Comparison of ENCODE assay signal across 8 cellular contexts in the genomic region with DNA sequence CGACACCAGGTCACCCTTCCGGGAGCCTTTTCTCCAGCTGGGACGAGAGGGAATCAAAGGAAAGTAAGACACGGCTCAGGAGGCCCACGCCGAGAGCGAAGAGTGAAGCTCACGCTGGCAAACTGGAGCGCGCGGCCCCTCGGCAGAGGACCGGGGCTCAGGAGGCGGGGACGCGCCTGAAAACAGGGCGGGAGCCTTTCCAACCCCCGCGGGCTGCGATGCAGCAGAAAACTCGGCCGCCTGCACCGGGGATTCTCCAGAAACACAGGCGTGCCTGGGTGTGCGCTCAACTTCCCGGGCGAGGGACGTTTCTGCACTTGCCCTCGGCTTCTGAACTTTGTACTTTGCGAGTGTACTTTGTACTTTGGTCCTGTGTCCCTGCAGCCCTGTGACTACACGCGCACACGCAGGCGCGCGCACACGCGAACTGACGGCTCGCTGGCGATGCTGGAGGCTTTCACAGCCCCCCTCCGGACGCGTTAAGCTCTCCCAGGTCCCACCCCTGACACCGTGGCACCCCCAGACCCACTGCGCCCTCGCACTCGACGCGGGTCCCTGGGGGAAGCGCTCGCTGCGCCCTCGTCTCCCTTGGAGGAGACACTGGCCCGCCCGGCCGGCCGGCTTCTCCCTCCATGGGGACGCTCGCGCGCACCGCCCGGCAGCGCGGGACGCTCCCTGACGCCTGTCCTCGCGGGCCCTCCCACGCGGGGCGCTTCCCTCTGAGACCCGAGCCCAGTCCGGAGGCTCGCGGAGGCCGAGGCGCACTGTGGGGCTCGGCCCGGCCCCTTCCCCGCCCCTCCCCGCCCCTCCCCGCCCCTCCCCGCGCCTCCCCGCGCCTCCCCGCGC. TPM values are rescaled to one million over a fixed set of nuclear protein-coding genes. Genes with fewer than 3 reads are reported as not detected.
DNase-seq lines count a peak whose midpoint lies in the region; ATAC-seq, FAIRE-seq and TF ChIP-seq lines count a peak whose summit lies in the region.

No MANE protein-coding gene starts in this region.

- TF ChIP-seq POLR2A in HepG2 (IDR thresholded peaks at IDR 0.05; ENCODE audit: insufficient read depth in 1 of 2, low read depth in 2 of 2, low read length in 2 of 2), result peak in 1 of 2 experiments; percentile 43; a peak in 1 of 4 replicates

- H3K4me1 Mint-ChIP-seq in GM23338, result peaks cover 2% of the 10 kb centered on the region; the same call in 2 of the 3 replicates
- peaks cover 7% of the 10 kb centered on the region for H3K4me1 Mint-ChIP-seq in activated CD4-positive, alpha-beta T cell treated with anti-CD3 and anti-CD28 coated beads, Interleukin-2, amount 10 ng/mL, durations not matched to agents 24 days and 14 days

- H3K27me3 Mint-ChIP-seq in GM23338 (ENCODE audit: insufficient read depth, low read depth, poor library complexity), result peaks cover 41% of the 10 kb centered on the region
- peaks cover 3% of the 10 kb centered on the region for H3K27me3 Mint-ChIP-seq in activated CD4-positive, alpha-beta T cell treated with anti-CD3 and anti-CD28 coated beads, Interleukin-2, amount 10 ng/mL, durations not matched to agents 24 days and 14 days

- peak overlapping the region; percentile 38; the same call in 1 of the 2 replicates for H3K9ac ChIP-seq in MM.1S (ENCODE audit: low read length)
- peak overlapping the region in 1 of 2 donors; percentile 77 for H3K9ac ChIP-seq in duodenal mucosa (ENCODE audit: low read depth in 1 of 2, low read length in 2 of 2)
- H3K9ac ChIP-seq in HepG2 (ENCODE audit: insufficient read depth, low read depth, low read length), result peak overlapping the region; percentile 79

- in situ Hi-C loops in HepG2 (cut with HindIII; ENCODE audit: extremely low pct_ligation_motif_present, low pct_unique_long_range_greater_than_20kb), result no loop called here

- intact Hi-C loops in activated CD4-positive, alpha-beta T cell treated with anti-CD3 and anti-CD28 coated beads, Interleukin-2, amount 10 ng/mL, durations not matched to agents 24 days and 14 days (cut with micrococcal nuclease), result loop anchor here (1.0 to 10.0 kb wide), 6 partner anchors 12 to 1194 kb away; a partner anchor contains a TSS
- intact Hi-C loops in HepG2 (cut with micrococcal nuclease; ENCODE audit: unreplicated experiment), result loop anchor here (10.0 kb wide), 1 partner anchor 54 kb away; no protein-coding TSS in a partner anchor

- H3K4me1 ChIP-seq in GM23338 (ENCODE audit: insufficient read depth), result peaks cover 5% of the 10 kb centered on the region; the same call in 1 of the 2 replicates
- H3K4me1 ChIP-seq in MM.1S (ENCODE audit: low read length), result no peaks in the 10 kb centered on the region
- peaks cover 14 to 18% of the 10 kb centered on the region in 2 donors for H3K4me1 ChIP-seq in duodenal mucosa (ENCODE audit: control insufficient read depth in 1 of 2, insufficient read depth in 2 of 2, low read length in 2 of 2)
- H3K4me1 ChIP-seq in HepG2 (ENCODE audit: insufficient read depth, low read length), result peaks cover 25% of the 10 kb centered on the region

- peak; percentile 8 for FAIRE-seq in HepG2 (lab: Jason Lieb, UNC)

- H3K27me3 ChIP-seq in GM23338 (ENCODE audit: insufficient read depth), result peaks cover 60% of the 10 kb centered on the region
- H3K27me3 ChIP-seq in MM.1S (replicated peaks; ENCODE audit: insufficient read depth, low read length), result peaks cover 10% of the 10 kb centered on the region; the same call in 1 of the 2 replicates
- H3K27me3 ChIP-seq in duodenal mucosa (ENCODE audit: control insufficient read depth in 1 of 2, insufficient read depth in 2 of 2, low read length in 2 of 2), result no peaks in the 10 kb centered on the region
- peaks cover 0 to 3% of the 10 kb centered on the region in 2 experiments; a peak in 1 of 5 replicates for H3K27me3 ChIP-seq in HepG2 (ENCODE audit: control insufficient read depth in 1 of 2, insufficient read depth in 2 of 2, low read length in 2 of 2)

- H3K9me2 ChIP-seq in GM23338 (ENCODE audit: insufficient read depth) (no peaks in the 10 kb centered on the region), MM.1S (replicated peaks; ENCODE audit: insufficient read depth, low read length) (no peaks in the 10 kb centered on the region)

- ATAC-seq in GM23338, result peak; percentile 35
- ATAC-seq in HepG2, result peak; percentile 69
- ATAC-seq in GM18870 (IDR thresholded peaks at IDR 0.05; ENCODE audit: unreplicated experiment), result no peak

- no peaks in the 10 kb centered on the region for H3K79me2 ChIP-seq in GM23338 (replicated peaks; ENCODE audit: insufficient read depth)
- H3K79me2 ChIP-seq in MM.1S (ENCODE audit: low read length), result 0 out of 2 replicates have a peak, but pooled peaks cover 3% of the 10 kb centered on the region
- no peaks in the 10 kb centered on the region for H3K79me2 ChIP-seq in HepG2 (ENCODE audit: insufficient read depth, low read length)

- CTCF ChIA-PET in GM10248 (lab: Yijun Ruan, JAX) (interaction anchor here (1.4 to 3.4 kb wide), 2 partner anchors 11 to 18 kb away, joined by 3 to 12 read pairs; no protein-coding TSS in a partner anchor), HepG2 (lab: Yijun Ruan, JAX; ENCODE audit: low intra/inter-chr PET ratio, low total read pairs) (no interaction called here)

- no peaks in the 10 kb centered on the region; the same call in 2 of the 3 replicates for H3K9me3 Mint-ChIP-seq in GM23338
- no peaks in the 10 kb centered on the region for H3K9me3 Mint-ChIP-seq in activated CD4-positive, alpha-beta T cell treated with anti-CD3 and anti-CD28 coated beads, Interleukin-2, amount 10 ng/mL, durations not matched to agents 24 days and 14 days

- BruUV-seq in HepG2 (replicated peaks; lab: Mats Ljungman, UMichigan), result TSS peak; percentile 87

- no peaks in the 10 kb centered on the region; the same call in 1 of the 2 replicates for H4K20me1 ChIP-seq in GM23338 (replicated peaks; ENCODE audit: insufficient read depth)
- no peaks in the 10 kb centered on the region for H4K20me1 ChIP-seq in MM.1S (ENCODE audit: insufficient read depth, low read length)
- no peaks in the 10 kb centered on the region for H4K20me1 ChIP-seq in HepG2 (ENCODE audit: insufficient read depth, low read length)

- H3K4me3 ChIP-seq in GM23338, result peak overlapping the region; percentile 74
- H3K4me3 ChIP-seq in MM.1S (ENCODE audit: low read length), result peak overlapping the region; percentile 79
- H3K4me3 ChIP-seq in duodenal mucosa (ENCODE audit: low read depth in 1 of 2, low read length in 2 of 2), result peak overlapping the region; percentile 71 to 81
- H3K4me3 ChIP-seq in HepG2 (replicated peaks in 1 of 3; ENCODE audit: insufficient read depth in 1 of 3, low read depth in 2 of 3, low read length in 3 of 3), result peak overlapping the region; percentile 56 to 86 (median 72)

- 2% methylated on average over 15 of the region's 90 CpGs for WGBS in HepG2 (ENCODE audit: low lambda C conversion rate)

- H3F3A ChIP-seq in GM23338 (replicated peaks; ENCODE audit: low read depth) (0 out of 2 replicates have a peak, but pooled peaks cover 3% of the 10 kb centered on the region), MM.1S (ENCODE audit: insufficient read depth, low read length) (peaks cover 3% of the 10 kb centered on the region; the same call in 1 of the 2 replicates)

- H3K4me3 Mint-ChIP-seq in GM23338, result peak overlapping the region; percentile 77
- H3K4me3 Mint-ChIP-seq in activated CD4-positive, alpha-beta T cell treated with anti-CD3 and anti-CD28 coated beads, Interleukin-2, amount 10 ng/mL, durations not matched to agents 24 days and 14 days, result peak overlapping the region; percentile 80

- DNase-seq in GM10248 (ENCODE audit: extremely low spot score) (peak; percentile 70), GM23338 (ENCODE audit: low spot score) (peak; percentile 63), MM.1S (peak; percentile 59), HepG2 (ENCODE audit: low spot score) (peak; percentile 46)
- peak; percentile 90 for DNase-seq in activated CD4-positive, alpha-beta T cell treated with anti-CD3 and anti-CD28 coated beads, Interleukin-2, amount 10 ng/mL, durations not matched to agents 24 days and 14 days
- DNase-seq in stimulated activated CD4-positive, alpha-beta T cell treated with anti-CD3 and anti-CD28 coated beads, Interleukin-4, amount 100 ng/mL, for 4 hours, result peak; percentile 51 to 57

- POLR2A ChIA-PET in GM10248 (lab: Yijun Ruan, JAX) (no interaction called here), HepG2 (lab: Yijun Ruan, JAX) (interaction anchor here (1.1 to 4.6 kb wide), 8 partner anchors 10 to 54 kb away, joined by 4 to 78 read pairs (median 8); a partner anchor contains a TSS)

- H3K36me3 Mint-ChIP-seq in GM23338 (ENCODE audit: low read depth), result no peaks in the 10 kb centered on the region
- peaks cover 4% of the 10 kb centered on the region for H3K36me3 Mint-ChIP-seq in activated CD4-positive, alpha-beta T cell treated with anti-CD3 and anti-CD28 coated beads, Interleukin-2, amount 10 ng/mL, durations not matched to agents 24 days and 14 days (ENCODE audit: low read depth)

- H3K9me3 ChIP-seq in MM.1S (replicated peaks; ENCODE audit: insufficient read depth, low read length) (no peaks in the 10 kb centered on the region), duodenal mucosa (ENCODE audit: control insufficient read depth in 1 of 2, low read length in 2 of 2) (no peaks in the 10 kb centered on the region), HepG2 (ENCODE audit: low read length) (no peaks in the 10 kb centered on the region)

- H2AFZ ChIP-seq in GM23338 (peak overlapping the region; percentile 93), MM.1S (ENCODE audit: low read length) (peak overlapping the region; percentile 56), HepG2 (ENCODE audit: low read length) (no peak overlapping the region)

- no peak for TF ChIP-seq RAD21 in HepG2 (CRISPR knock-in tag; IDR thresholded peaks at IDR 0.05)

- TF ChIP-seq EP300 in HepG2 (IDR thresholded peaks at IDR 0.05; ENCODE audit: low read depth in 2 of 2, low read length in 2 of 2) (peak in 1 of 2 experiments; percentile 52; a peak in 2 of 4 replicates), HepG2 (CRISPR knock-in tag; IDR thresholded peaks at IDR 0.05; ENCODE audit: borderline replicate concordance) (peak; percentile 28; the same call in 1 of the 2 replicates)

- H3K4me2 ChIP-seq in GM23338 (peak overlapping the region; percentile 96), MM.1S (ENCODE audit: low read depth, low read length) (peak overlapping the region; percentile 99), HepG2 (ENCODE audit: low read depth, low read length) (peak overlapping the region; percentile 93)

- TF ChIP-seq CTCF in GM10248 (IDR thresholded peaks at IDR 0.05; ENCODE audit: control extremely low read depth, extremely low read depth, low read depth, missing control alignments), result no peak
- TF ChIP-seq CTCF in GM23338 (conservative IDR thresholded peaks at IDR 0.05; ENCODE audit: low read depth in 2 of 2), result no peak
- no peak for TF ChIP-seq CTCF in MM.1S (IDR thresholded peaks at IDR 0.05; ENCODE audit: low read length)
- TF ChIP-seq CTCF in HepG2 (CRISPR knock-in tag; IDR thresholded peaks at IDR 0.05), result no peak

- H3K27ac ChIP-seq in GM23338 (ENCODE audit: low read depth) (no peak overlapping the region), MM.1S (ENCODE audit: low read length) (no peak overlapping the region), duodenal mucosa (ENCODE audit: low read depth, low read length) (peak overlapping the region; percentile 73), HepG2 (ENCODE audit: extremely low read length, insufficient read depth, low read length) (peak overlapping the region; percentile 82)

- no peak overlapping the region for H3K27ac Mint-ChIP-seq in GM23338
- H3K27ac Mint-ChIP-seq in activated CD4-positive, alpha-beta T cell treated with anti-CD3 and anti-CD28 coated beads, Interleukin-2, amount 10 ng/mL, durations not matched to agents 24 days and 14 days, result peak overlapping the region; percentile 51

- H3K36me3 ChIP-seq in GM23338 (ENCODE audit: insufficient read depth) (no peaks in the 10 kb centered on the region), MM.1S (replicated peaks; ENCODE audit: insufficient read depth, low read length) (no peaks in the 10 kb centered on the region), duodenal mucosa (ENCODE audit: control insufficient read depth in 1 of 2, insufficient read depth in 2 of 2, low read length in 2 of 2) (no peaks in the 10 kb centered on the region), HepG2 (replicated peaks in 1 of 2; ENCODE audit: control insufficient read depth in 1 of 2, insufficient read depth in 2 of 2, low read length in 2 of 2) (no peaks in the 10 kb centered on the region)

RNA-seq across cellular contexts. Expression of a gene that starts 0.6 kb away (rescaled TPM):
- 8.7 and 8.8 TPM in 2 replicates for total RNA-seq in GM23338 (2014; rRNA removed; shearing (Covaris generic))
- polyA plus RNA-seq in GM23338 (2016; fragmentation: Nextera tagmentation; extraction: Ambion mirVana), result 4.1 and 6.1 TPM in 2 replicates
- total RNA-seq in activated CD4-positive, alpha-beta T cell treated with anti-CD3 and anti-CD28 coated beads, Interleukin-2, amount 10 ng/mL, durations not matched to agents 24 days and 14 days, result 9.3 and 9.4 TPM in 2 replicates
- total RNA-seq in HepG2 (2016; rRNA removed; fragmentation: Illumina TruSeq; extraction: Trizol), result 0.49 and 0.52 TPM in 2 replicates
- not detected in 2 replicates for total RNA-seq in HepG2 (2016; cell fraction: cytosol; rRNA removed; fragmentation: Illumina TruSeq; extraction: Trizol; ENCODE audit: low read depth)
- total RNA-seq in HepG2 (2016; cell fraction: insoluble cytoplasmic fraction; rRNA removed; fragmentation: Illumina TruSeq; extraction: Trizol), result 0.49 and 0.54 TPM in 2 replicates
- total RNA-seq in HepG2 (2016; cell fraction: membrane; rRNA removed; fragmentation: Illumina TruSeq; extraction: Trizol), result 0.12 TPM in 1 of 2 replicates, not detected in the other
- total RNA-seq in HepG2 (2016; cell fraction: nucleus; rRNA removed; fragmentation: Illumina TruSeq; extraction: Trizol), result 0.41 and 0.78 TPM in 2 replicates
- 0.77 and 1.1 TPM in 2 replicates for polyA plus RNA-seq in HepG2 (2011; rRNA removed)
- 0.56 and 0.72 TPM in 2 replicates for polyA plus RNA-seq in HepG2 (2011; cell fraction: cytosol; rRNA removed)
- polyA plus RNA-seq in HepG2 (2011; cell fraction: nucleus; rRNA removed), result 3.9 and 4.7 TPM in 2 replicates
- 1.2 and 1.4 TPM in 2 replicates for polyA plus RNA-seq in HepG2 (2012)
- 0.16 TPM in 2 replicates for polyA plus RNA-seq in HepG2 (2016; cell fraction: cytosol; fragmentation: Illumina TruSeq; extraction: Trizol; ENCODE audit: low read depth)
- 0.50 and 0.56 TPM in 2 replicates for polyA plus RNA-seq in HepG2 (2016; cell fraction: insoluble cytoplasmic fraction; fragmentation: Illumina TruSeq; extraction: Trizol; ENCODE audit: low read depth)
- polyA plus RNA-seq in HepG2 (2016; cell fraction: membrane; fragmentation: Illumina TruSeq; extraction: Trizol; ENCODE audit: low read depth), result 0.11 TPM in 1 of 2 replicates, not detected in the other
- 2.0 and 2.2 TPM in 2 replicates for polyA plus RNA-seq in HepG2 (2016; cell fraction: nucleus; fragmentation: Illumina TruSeq; extraction: Trizol; ENCODE audit: insufficient read depth, low read depth)
- 1.7 TPM in 1 of 2 replicates, not detected in the other for polyA minus RNA-seq in HepG2 (2011; rRNA and poly(A)+ RNA removed; ENCODE audit: low replicate concordance)
- polyA minus RNA-seq in HepG2 (2011; cell fraction: cytosol; rRNA and poly(A)+ RNA removed), result not detected in 2 replicates
- polyA minus RNA-seq in HepG2 (2011; cell fraction: nucleus; rRNA and poly(A)+ RNA removed), result 0.99 and 1.2 TPM in 2 replicates

RNA-seq across cellular contexts. Expression of a gene that starts 5.3 kb away (rescaled TPM):
- 87.8 and 92.1 TPM in 2 replicates for total RNA-seq in GM23338 (2014; rRNA removed; shearing (Covaris generic))
- polyA plus RNA-seq in GM23338 (2016; fragmentation: Nextera tagmentation; extraction: Ambion mirVana), result 120 and 127 TPM in 2 replicates
- 64.3 and 66.3 TPM in 2 replicates for total RNA-seq in activated CD4-positive, alpha-beta T cell treated with anti-CD3 and anti-CD28 coated beads, Interleukin-2, amount 10 ng/mL, durations not matched to agents 24 days and 14 days
- 195 and 233 TPM in 2 replicates for total RNA-seq in HepG2 (2016; rRNA removed; fragmentation: Illumina TruSeq; extraction: Trizol)
- 58.3 and 60.5 TPM in 2 replicates for total RNA-seq in HepG2 (2016; cell fraction: cytosol; rRNA removed; fragmentation: Illumina TruSeq; extraction: Trizol; ENCODE audit: low read depth)
- 200 and 225 TPM in 2 replicates for total RNA-seq in HepG2 (2016; cell fraction: insoluble cytoplasmic fraction; rRNA removed; fragmentation: Illumina TruSeq; extraction: Trizol)
- total RNA-seq in HepG2 (2016; cell fraction: membrane; rRNA removed; fragmentation: Illumina TruSeq; extraction: Trizol), result 81.4 and 88.8 TPM in 2 replicates
- 65.2 and 65.6 TPM in 2 replicates for total RNA-seq in HepG2 (2016; cell fraction: nucleus; rRNA removed; fragmentation: Illumina TruSeq; extraction: Trizol)
- polyA plus RNA-seq in HepG2 (2011; rRNA removed), result 26.4 and 32.7 TPM in 2 replicates
- polyA plus RNA-seq in HepG2 (2011; cell fraction: cytosol; rRNA removed), result 39.1 and 41.3 TPM in 2 replicates
- 37.3 and 39.0 TPM in 2 replicates for polyA plus RNA-seq in HepG2 (2011; cell fraction: nucleus; rRNA removed)
- 79.9 and 84.4 TPM in 2 replicates for polyA plus RNA-seq in HepG2 (2012)
- 60.4 and 63.0 TPM in 2 replicates for polyA plus RNA-seq in HepG2 (2016; cell fraction: cytosol; fragmentation: Illumina TruSeq; extraction: Trizol; ENCODE audit: low read depth)
- polyA plus RNA-seq in HepG2 (2016; cell fraction: insoluble cytoplasmic fraction; fragmentation: Illumina TruSeq; extraction: Trizol; ENCODE audit: low read depth), result 218 and 228 TPM in 2 replicates
- polyA plus RNA-seq in HepG2 (2016; cell fraction: membrane; fragmentation: Illumina TruSeq; extraction: Trizol; ENCODE audit: low read depth), result 63.2 and 68.6 TPM in 2 replicates
- polyA plus RNA-seq in HepG2 (2016; cell fraction: nucleus; fragmentation: Illumina TruSeq; extraction: Trizol; ENCODE audit: insufficient read depth, low read depth), result 101 and 107 TPM in 2 replicates
- 32.0 and 52.6 TPM in 2 replicates for polyA minus RNA-seq in HepG2 (2011; rRNA and poly(A)+ RNA removed; ENCODE audit: low replicate concordance)
- 27.8 and 30.0 TPM in 2 replicates for polyA minus RNA-seq in HepG2 (2011; cell fraction: cytosol; rRNA and poly(A)+ RNA removed)
- polyA minus RNA-seq in HepG2 (2011; cell fraction: nucleus; rRNA and poly(A)+ RNA removed), result 8.9 and 9.3 TPM in 2 replicates

RNA-seq across cellular contexts. Expression of a gene that starts 15.5 kb away (rescaled TPM):
- total RNA-seq in GM23338 (2014; rRNA removed; shearing (Covaris generic)), result 35.3 and 45.7 TPM in 2 replicates
- polyA plus RNA-seq in GM23338 (2016; fragmentation: Nextera tagmentation; extraction: Ambion mirVana) (68.6 and 70.8 TPM in 2 replicates), HepG2 (2011; rRNA removed) (103 and 108 TPM in 2 replicates)
- total RNA-seq in activated CD4-positive, alpha-beta T cell treated with anti-CD3 and anti-CD28 coated beads, Interleukin-2, amount 10 ng/mL, durations not matched to agents 24 days and 14 days, result 66.8 and 68.1 TPM in 2 replicates
- total RNA-seq in HepG2 (2016; rRNA removed; fragmentation: Illumina TruSeq; extraction: Trizol), result 29.9 and 42.0 TPM in 2 replicates
- total RNA-seq in HepG2 (2016; cell fraction: cytosol; rRNA removed; fragmentation: Illumina TruSeq; extraction: Trizol; ENCODE audit: low read depth), result 13.1 and 13.6 TPM in 2 replicates
- 29.5 and 43.2 TPM in 2 replicates for total RNA-seq in HepG2 (2016; cell fraction: insoluble cytoplasmic fraction; rRNA removed; fragmentation: Illumina TruSeq; extraction: Trizol)
- total RNA-seq in HepG2 (2016; cell fraction: membrane; rRNA removed; fragmentation: Illumina TruSeq; extraction: Trizol), result 15.1 and 15.4 TPM in 2 replicates
- 38.2 and 45.9 TPM in 2 replicates for total RNA-seq in HepG2 (2016; cell fraction: nucleus; rRNA removed; fragmentation: Illumina TruSeq; extraction: Trizol)
- polyA plus RNA-seq in HepG2 (2011; cell fraction: cytosol; rRNA removed), result 54.2 and 75.0 TPM in 2 replicates
- 687 and 805 TPM in 2 replicates for polyA plus RNA-seq in HepG2 (2011; cell fraction: nucleus; rRNA removed)
- polyA plus RNA-seq in HepG2 (2012), result 46.2 and 51.2 TPM in 2 replicates
- 10.8 and 11.1 TPM in 2 replicates for polyA plus RNA-seq in HepG2 (2016; cell fraction: cytosol; fragmentation: Illumina TruSeq; extraction: Trizol; ENCODE audit: low read depth)
- 40.2 and 42.5 TPM in 2 replicates for polyA plus RNA-seq in HepG2 (2016; cell fraction: insoluble cytoplasmic fraction; fragmentation: Illumina TruSeq; extraction: Trizol; ENCODE audit: low read depth)
- 12.8 and 14.3 TPM in 2 replicates for polyA plus RNA-seq in HepG2 (2016; cell fraction: membrane; fragmentation: Illumina TruSeq; extraction: Trizol; ENCODE audit: low read depth)
- polyA plus RNA-seq in HepG2 (2016; cell fraction: nucleus; fragmentation: Illumina TruSeq; extraction: Trizol; ENCODE audit: insufficient read depth, low read depth), result 225 and 242 TPM in 2 replicates
- 80.2 and 80.5 TPM in 2 replicates for polyA minus RNA-seq in HepG2 (2011; rRNA and poly(A)+ RNA removed; ENCODE audit: low replicate concordance)
- polyA minus RNA-seq in HepG2 (2011; cell fraction: cytosol; rRNA and poly(A)+ RNA removed), result 17.3 and 18.7 TPM in 2 replicates
- 62.7 and 86.9 TPM in 2 replicates for polyA minus RNA-seq in HepG2 (2011; cell fraction: nucleus; rRNA and poly(A)+ RNA removed)

RNA-seq across cellular contexts. Expression of a gene that starts 20.7 kb away (rescaled TPM):
- total RNA-seq in GM23338 (2014; rRNA removed; shearing (Covaris generic)), result 33.9 and 43.9 TPM in 2 replicates
- polyA plus RNA-seq in GM23338 (2016; fragmentation: Nextera tagmentation; extraction: Ambion mirVana) (30.8 and 33.0 TPM in 2 replicates), HepG2 (2011; rRNA removed) (27.5 and 29.3 TPM in 2 replicates)
- total RNA-seq in activated CD4-positive, alpha-beta T cell treated with anti-CD3 and anti-CD28 coated beads, Interleukin-2, amount 10 ng/mL, durations not matched to agents 24 days and 14 days, result 43.6 and 46.6 TPM in 2 replicates
- 60.4 and 64.2 TPM in 2 replicates for total RNA-seq in HepG2 (2016; rRNA removed; fragmentation: Illumina TruSeq; extraction: Trizol)
- 57.8 and 71.7 TPM in 2 replicates for total RNA-seq in HepG2 (2016; cell fraction: cytosol; rRNA removed; fragmentation: Illumina TruSeq; extraction: Trizol; ENCODE audit: low read depth)
- 67.9 and 76.3 TPM in 2 replicates for total RNA-seq in HepG2 (2016; cell fraction: insoluble cytoplasmic fraction; rRNA removed; fragmentation: Illumina TruSeq; extraction: Trizol)
- total RNA-seq in HepG2 (2016; cell fraction: membrane; rRNA removed; fragmentation: Illumina TruSeq; extraction: Trizol), result 58.7 and 70.4 TPM in 2 replicates
- total RNA-seq in HepG2 (2016; cell fraction: nucleus; rRNA removed; fragmentation: Illumina TruSeq; extraction: Trizol), result 36.8 and 40.4 TPM in 2 replicates
- 32.4 and 52.6 TPM in 2 replicates for polyA plus RNA-seq in HepG2 (2011; cell fraction: cytosol; rRNA removed)
- 38.8 and 43.2 TPM in 2 replicates for polyA plus RNA-seq in HepG2 (2011; cell fraction: nucleus; rRNA removed)
- polyA plus RNA-seq in HepG2 (2012), result 14.1 and 20.9 TPM in 2 replicates
- 45.1 and 62.7 TPM in 2 replicates for polyA plus RNA-seq in HepG2 (2016; cell fraction: cytosol; fragmentation: Illumina TruSeq; extraction: Trizol; ENCODE audit: low read depth)
- 61.9 and 62.9 TPM in 2 replicates for polyA plus RNA-seq in HepG2 (2016; cell fraction: insoluble cytoplasmic fraction; fragmentation: Illumina TruSeq; extraction: Trizol; ENCODE audit: low read depth)
- polyA plus RNA-seq in HepG2 (2016; cell fraction: membrane; fragmentation: Illumina TruSeq; extraction: Trizol; ENCODE audit: low read depth), result 48.7 and 50.0 TPM in 2 replicates
- polyA plus RNA-seq in HepG2 (2016; cell fraction: nucleus; fragmentation: Illumina TruSeq; extraction: Trizol; ENCODE audit: insufficient read depth, low read depth), result 39.1 and 50.6 TPM in 2 replicates
- 5.1 and 15.7 TPM in 2 replicates for polyA minus RNA-seq in HepG2 (2011; rRNA and poly(A)+ RNA removed; ENCODE audit: low replicate concordance)
- 4.8 and 6.5 TPM in 2 replicates for polyA minus RNA-seq in HepG2 (2011; cell fraction: cytosol; rRNA and poly(A)+ RNA removed)
- polyA minus RNA-seq in HepG2 (2011; cell fraction: nucleus; rRNA and poly(A)+ RNA removed), result 34.6 and 37.3 TPM in 2 replicates

RNA-seq across cellular contexts. Expression of a gene that starts 31.3 kb away (rescaled TPM):
- total RNA-seq in GM23338 (2014; rRNA removed; shearing (Covaris generic)), result not detected in 2 replicates
- 0.68 and 1.5 TPM in 2 replicates for polyA plus RNA-seq in GM23338 (2016; fragmentation: Nextera tagmentation; extraction: Ambion mirVana)
- not detected in 2 replicates for total RNA-seq in activated CD4-positive, alpha-beta T cell treated with anti-CD3 and anti-CD28 coated beads, Interleukin-2, amount 10 ng/mL, durations not matched to agents 24 days and 14 days
- total RNA-seq in HepG2 (2016; rRNA removed; fragmentation: Illumina TruSeq; extraction: Trizol), result 22.4 and 48.2 TPM in 2 replicates
- total RNA-seq in HepG2 (2016; cell fraction: cytosol; rRNA removed; fragmentation: Illumina TruSeq; extraction: Trizol; ENCODE audit: low read depth), result 14.5 and 19.5 TPM in 2 replicates
- 19.1 and 44.0 TPM in 2 replicates for total RNA-seq in HepG2 (2016; cell fraction: insoluble cytoplasmic fraction; rRNA removed; fragmentation: Illumina TruSeq; extraction: Trizol)
- total RNA-seq in HepG2 (2016; cell fraction: membrane; rRNA removed; fragmentation: Illumina TruSeq; extraction: Trizol), result 12.8 and 15.9 TPM in 2 replicates
- 39.5 and 48.3 TPM in 2 replicates for total RNA-seq in HepG2 (2016; cell fraction: nucleus; rRNA removed; fragmentation: Illumina TruSeq; extraction: Trizol)
- polyA plus RNA-seq in HepG2 (2011; rRNA removed), result 20.8 and 26.7 TPM in 2 replicates
- polyA plus RNA-seq in HepG2 (2011; cell fraction: cytosol; rRNA removed), result 32.8 and 46.2 TPM in 2 replicates
- polyA plus RNA-seq in HepG2 (2011; cell fraction: nucleus; rRNA removed), result 13.6 and 16.7 TPM in 2 replicates
- polyA plus RNA-seq in HepG2 (2012), result 18.3 and 22.2 TPM in 2 replicates
- 25.2 and 25.3 TPM in 2 replicates for polyA plus RNA-seq in HepG2 (2016; cell fraction: cytosol; fragmentation: Illumina TruSeq; extraction: Trizol; ENCODE audit: low read depth)
- 31.2 and 35.2 TPM in 2 replicates for polyA plus RNA-seq in HepG2 (2016; cell fraction: insoluble cytoplasmic fraction; fragmentation: Illumina TruSeq; extraction: Trizol; ENCODE audit: low read depth)
- polyA plus RNA-seq in HepG2 (2016; cell fraction: membrane; fragmentation: Illumina TruSeq; extraction: Trizol; ENCODE audit: low read depth), result 21.3 and 23.0 TPM in 2 replicates
- polyA plus RNA-seq in HepG2 (2016; cell fraction: nucleus; fragmentation: Illumina TruSeq; extraction: Trizol; ENCODE audit: insufficient read depth, low read depth), result 99.8 and 108 TPM in 2 replicates
- polyA minus RNA-seq in HepG2 (2011; rRNA and poly(A)+ RNA removed; ENCODE audit: low replicate concordance), result 11.2 TPM in 1 of 2 replicates, not detected in the other
- 7.7 and 10.1 TPM in 2 replicates for polyA minus RNA-seq in HepG2 (2011; cell fraction: cytosol; rRNA and poly(A)+ RNA removed)
- 2.6 and 4.7 TPM in 2 replicates for polyA minus RNA-seq in HepG2 (2011; cell fraction: nucleus; rRNA and poly(A)+ RNA removed)

Comparison
In these comparisons a context has a peak if more than half of its experiments do, and no peak if none do; other contexts are left out.
1. H3K27ac ChIP-seq: peak in duodenal mucosa (single experiment) and HepG2 (single experiment); none in GM23338 (single experiment) and MM.1S (single experiment).
2. Peak in every context shown above with its lines, with median percentiles within 50 percentile points of each other: DNase-seq, H3K4me2 ChIP-seq and H3K4me3 ChIP-seq.